20 cellular contexts compared by ENCODE assay signal in genomic region chr14:100867631-100868315, GRCh38. TPM values are rescaled to one million over a fixed set of nuclear protein-coding genes. Genes with fewer than 3 reads are reported as not detected.
DNase-seq lines count a peak whose midpoint lies in the region; ATAC-seq and TF ChIP-seq lines count a peak whose summit lies in the region.
"Had no signal": no experiment of that assay in that cellular context is flagged by ENCODE, and none has a peak within 500 bp of the region (broad histone marks: within the 10 kb centered on the region; RNA-seq: fewer than 3 reads in every experiment).

No MANE protein-coding gene starts in this region.

- ATAC-seq in lower lobe of right lung: no peak
- ATAC-seq in GM18867 (IDR thresholded peaks at IDR 0.05; ENCODE audit: unreplicated experiment): no peak
- ATAC-seq: HCT116, K562 had no signal

- TF ChIP-seq CTCF in lower lobe of right lung (IDR thresholded peaks at IDR 0.05) (no peak), sigmoid colon (IDR thresholded peaks at IDR 0.05) (no peak)

- H3K27ac ChIP-seq in lower lobe of right lung: no peak overlapping the region
- no peak overlapping the region for H3K27ac ChIP-seq in sigmoid colon
- H3K27ac ChIP-seq: 22Rv1 had no signal

- no peak for TF ChIP-seq EP300 in sigmoid colon (IDR thresholded peaks at IDR 0.05)

- H3K4me3 ChIP-seq in lower lobe of right lung: no peak overlapping the region
- H3K4me3 ChIP-seq in sigmoid colon: no peak overlapping the region
- H3K4me3 ChIP-seq: K562 had no signal

- WGBS in sigmoid colon, 2 donors: 74 to 88% methylated on average over 13 of the region's 13 CpGs

- H3K9me3 ChIP-seq in lower lobe of right lung (no peaks in the 10 kb centered on the region), sigmoid colon (no peaks in the 10 kb centered on the region)

- intact Hi-C loops in cardiac septum (cut with DNase I) (no loop called here), lower lobe of right lung (cut with DNase I) (no loop called here), sigmoid colon (cut with DNase I) (no loop called here)

- no peaks in the 10 kb centered on the region for H3K27me3 ChIP-seq in lower lobe of right lung (ENCODE audit: low read depth)
- H3K27me3 ChIP-seq in sigmoid colon: peaks cover 0 to 4% (median 0%) of the 10 kb centered on the region in 3 donors

- no peaks in the 10 kb centered on the region for H3K4me1 ChIP-seq in lower lobe of right lung
- H3K4me1 ChIP-seq in sigmoid colon: no peaks in the 10 kb centered on the region
- H3K4me1 ChIP-seq: Caco-2 had no signal

- DNase-seq in activated CD8-positive, alpha-beta memory T cell treated with anti-CD3 and anti-CD28 coated beads, Interleukin-2, amount 50 U/mL, for 4 hours: peak; percentile 3
- DNase-seq in activated CD8-positive, alpha-beta memory T cell treated with anti-CD3 and anti-CD28 coated beads, Interleukin-2, amount 50 U/mL, for 48 hours: no peak
- DNase-seq in cardiac septum (ENCODE audit: low spot score) (peak; percentile 70), lower lobe of right lung (peak; percentile 28), sigmoid colon (peak; percentile 52), COR-L47 (lab: John Stamatoyannopoulos, UW) (no peak), NCI-H1930 (lab: John Stamatoyannopoulos, UW) (no peak)
- DNase-seq: GDM1, GOT3, NCI-H1092 treated with DMSO at 0.1 percent for 48 hours, NCI-H2081 treated with DMSO at 0.1 percent for 48 hours, NCI-H446 treated with DMSO at 0.1 percent for 48 hours, NCI-H69 had no signal

- no peaks in the 10 kb centered on the region for H3K36me3 ChIP-seq in lower lobe of right lung
- no peaks in the 10 kb centered on the region for H3K36me3 ChIP-seq in sigmoid colon

- no peak for TF ChIP-seq POLR2A in sigmoid colon (IDR thresholded peaks at IDR 0.05)

RNA-seq across cellular contexts. Expression of gene RTL1, which starts 35.7 kb away (rescaled TPM):
- total RNA-seq in cardiac septum (not detected), lower lobe of right lung (not detected), sigmoid colon (not detected)
- not detected for polyA plus RNA-seq in sigmoid colon
- total RNA-seq: Caco-2, Daoy, K562 had no signal
- polyA plus RNA-seq: AG04450, K562 had no signal

RNA-seq across cellular contexts. Expression of gene MEG3, which starts 41.9 kb away (rescaled TPM):
- total RNA-seq in cardiac septum: 25.4 TPM
- 16.6 TPM for total RNA-seq in lower lobe of right lung
- 100 to 1,000 TPM in 1 of 4 donors, 10 to 100 TPM in 3; 28.0 to 168 (median 36.6) TPM for total RNA-seq in sigmoid colon
- 10 to 100 TPM in 1 of 3 donors, 1 to 10 TPM in 2; 3.5 to 18.0 (median 7.8) TPM for polyA plus RNA-seq in sigmoid colon
- total RNA-seq: Caco-2 had no signal

Comparison
In these comparisons a context has a peak if more than half of its experiments do, and no peak if none do; other contexts are left out.
1. DNase-seq: peak in activated CD8-positive, alpha-beta memory T cell treated with anti-CD3 and anti-CD28 coated beads, Interleukin-2, amount 50 U/mL, for 4 hours (single experiment), cardiac septum (single experiment), lower lobe of right lung (single experiment) and sigmoid colon (single experiment); none in activated CD8-positive, alpha-beta memory T cell treated with anti-CD3 and anti-CD28 coated beads, Interleukin-2, amount 50 U/mL, for 48 hours (single experiment), COR-L47 (single experiment) and NCI-H1930 (0 of 2).